Comparison of ENCODE assay signal across 11 cellular contexts in genomic region chr20:54197621-54198604, GRCh38. TPM values are rescaled to one million over a fixed set of nuclear protein-coding genes. Genes with fewer than 3 reads are reported as not detected.
DNase-seq lines count a peak whose midpoint lies in the region; ATAC-seq and TF ChIP-seq lines count a peak whose summit lies in the region.
"Had no signal": no experiment of that assay in that cellular context is flagged by ENCODE, and none has a peak within 500 bp of the region (broad histone marks: within the 10 kb centered on the region; RNA-seq: fewer than 3 reads in every experiment).

No MANE protein-coding gene starts in this region.

- H3K4me1 ChIP-seq in thyroid gland = peaks cover 0 to 14% of the 10 kb centered on the region in 2 donors

- no peaks in the 10 kb centered on the region for H3K27me3 ChIP-seq in thyroid gland

- 83 to 84% methylated on average over 13 of the region's 13 CpGs for WGBS in thyroid gland, 2 donors

- intact Hi-C loops in thyroid gland (cut with DNase I) = no loop called here

- H3K27ac ChIP-seq in thyroid gland = no peak overlapping the region

- TF ChIP-seq CTCF in thyroid gland (IDR thresholded peaks at IDR 0.05) = peak in 4 of 6 experiments; percentile 27 to 57 (median 36)

- DNase-seq in SKM-1 treated with dmso at 0.1 percent for 144 hours (lab: John Stamatoyannopoulos, UW; ENCODE audit: unreplicated experiment) = peak; percentile 20
- no peak for DNase-seq in SKM-1 (lab: John Stamatoyannopoulos, UW; ENCODE audit: unreplicated experiment)
- DNase-seq in NOMO-1 treated with DMSO at 0.1 percent for 48 hours (lab: John Stamatoyannopoulos, UW; ENCODE audit: unreplicated experiment) = peak; percentile 40
- DNase-seq in erythroblast (lab: John Stamatoyannopoulos, UW) = peak; percentile 22 to 30
- DNase-seq in thyroid gland = peak in 1 of 2 donors; percentile 35
- no peak for DNase-seq in activated CD4-positive, alpha-beta T cell treated with anti-CD3 and anti-CD28 coated beads, Interleukin-2, amount 50 U/mL, for 48 hours
- DNase-seq: activated naive CD4-positive, alpha-beta T cell treated with Interleukin-2 at 50 U/mL for 16 hours; CD4-positive, alpha-beta memory T cell; stimulated activated CD4-positive, alpha-beta T cell treated with anti-CD3 and anti-CD28 coated beads, Interleukin-2, amount 100 ng/mL, for 48 hours had no signal

- no peaks in the 10 kb centered on the region for H3K36me3 ChIP-seq in thyroid gland

- H3K9me3 ChIP-seq in thyroid gland = no peaks in the 10 kb centered on the region

- H3K4me3 ChIP-seq in thyroid gland (replicated peaks in 1 of 3) = no peak overlapping the region

- ATAC-seq in activated CD4-positive, CD25-positive, alpha-beta regulatory T cell treated with anti-CD3 and anti-CD28 coated beads, Interleukin-2, amount 50 U/mL, for 24 hours = no peak
- no peak for ATAC-seq in GM18907 (IDR thresholded peaks at IDR 0.05; ENCODE audit: unreplicated experiment)

- TF ChIP-seq POLR2A in erythroblast (IDR thresholded peaks at IDR 0.05; ENCODE audit: low read length) (no peak), thyroid gland (IDR thresholded peaks at IDR 0.05) (no peak)

RNA-seq across cellular contexts. Expression of gene PFDN4, which starts 10.0 kb away (rescaled TPM):
- 10 to 100 TPM; 24.0 to 38.3 (median 31.5) TPM for total RNA-seq in thyroid gland

RNA-seq across cellular contexts. Expression of gene CYP24A1, which starts 24.1 kb away (rescaled TPM):
- 1 to 10 TPM in 1 of 4 donors, under 1 TPM in 2, not detected in 1; 0.44 to 6.6 (median 0.67) TPM for total RNA-seq in thyroid gland

Comparison
In these comparisons a context has a peak if more than half of its experiments do, and no peak if none do; other contexts are left out.
1. DNase-seq: peak in SKM-1 treated with dmso at 0.1 percent for 144 hours (single experiment), NOMO-1 treated with DMSO at 0.1 percent for 48 hours (single experiment) and erythroblast (2 of 2); none in SKM-1 (single experiment) and activated CD4-positive, alpha-beta T cell treated with anti-CD3 and anti-CD28 coated beads, Interleukin-2, amount 50 U/mL, for 48 hours (0 of 2).